In genomic region chr9:7996558-7996957, GRCh38 we compare ENCODE assay signal across 25 cellular contexts.
"Had no signal": no experiment of that assay in that cellular context is flagged by ENCODE, and none has a peak within 500 bp of the region (broad histone marks: within the 10 kb centered on the region; RNA-seq: fewer than 3 reads in every experiment).

No MANE protein-coding gene starts in this region.

- DNase-seq: activated CD4-positive, alpha-beta T cell treated with anti-CD3 and anti-CD28 coated beads, Interleukin-2, amount 10 ng/mL, durations not matched to agents 24 days and 14 days; activated CD4-positive, alpha-beta T cell treated with anti-CD3 and anti-CD28 coated beads, Interleukin-2, amount 50 U/mL, for 4 hours; activated CD8-positive, alpha-beta T cell treated with anti-CD3 and anti-CD28 coated beads for 36 hours; activated effector memory CD4-positive, alpha-beta T cell treated with anti-CD3 and anti-CD28 coated beads, Interleukin-2, amount 50 U/mL, for 16 hours; activated naive CD4-positive, alpha-beta T cell; activated naive CD8-positive, alpha-beta T cell treated with anti-CD3 and anti-CD28 coated beads, Interleukin-2, amount 10 ng/mL, durations not matched to agents 7 days and 5 days; activated T-cell treated with anti-CD3 and anti-CD28 coated beads, Interleukin-2, amount 50 U/mL, for 1 hour; activated T-cell treated with anti-CD3 and anti-CD28 coated beads, Interleukin-2, amount 50 U/mL, for 72 hours; amygdala; colonic mucosa; MV-4-11; NCI-H1092; NCI-H1436 treated with DMSO at 0.1 percent for 48 hours; NCI-H1694 treated with DMSO at 0.1 percent for 48 hours; NCI-H2029; NCI-H2171; NCI-H510A; NCI-H69; NK-92 treated with Interleukin-12 subunit alpha and Interleukin-12 subunit beta, amount 100 ng/mL, for 24 hours; PC-9; Right ventricle myocardium superior; SW 1271; T-helper 1 cell; T1000 had no signal

- ATAC-seq: activated CD8-positive, alpha-beta T cell treated with anti-CD3 and anti-CD28 coated beads for 36 hours; activated T-cell treated with anti-CD3 and anti-CD28 coated beads, Interleukin-2, amount 50 U/mL, for 72 hours; activated T-helper 17 cell treated with anti-CD3 and anti-CD28 coated beads, Interleukin-2, amount 50 U/mL, for 72 hours had no signal
